In genomic region chr4:41930139-41930831, GRCh38 we compare ENCODE assay signal across 1 cellular context.
A peak's percentile ranks its signal among the peaks of the same experiment; 100 is the strongest.
TF ChIP-seq lines count a peak whose summit lies in the region.

No MANE protein-coding gene starts in this region.

TF ChIP-seq in HepG2, 621 proteins besides CTCF, POLR2A, EP300 and RAD21:
- peak; percentile 6; the same call in 1 of the 2 replicates for TF ChIP-seq ARID5B (CRISPR knock-in tag; IDR thresholded peaks at IDR 0.05)
- peak; percentile 66 for TF ChIP-seq NFYB (CRISPR knock-in tag; IDR thresholded peaks at IDR 0.05)
- TF ChIP-seq NFRKB (IDR thresholded peaks at IDR 0.05), result no peak
- 0 out of 2 replicates have a peak, but pooled peaks have one; percentile 12 for TF ChIP-seq SAP130 (CRISPR knock-in tag; IDR thresholded peaks at IDR 0.05; ENCODE audit: low read depth)
- 0 out of 2 replicates have a peak, but pooled peaks have one; percentile 20 for TF ChIP-seq ZMYM4 (CRISPR knock-in tag; IDR thresholded peaks at IDR 0.05)
- TF ChIP-seq HOXA3 (CRISPR knock-in tag; IDR thresholded peaks at IDR 0.05), result peak; percentile 15; the same call in 1 of the 2 replicates
- 0 out of 2 replicates have a peak, but pooled peaks have one; percentile 21 for TF ChIP-seq RARA (CRISPR knock-in tag; IDR thresholded peaks at IDR 0.05)
- TF ChIP-seq ZNF253 (CRISPR knock-in tag; IDR thresholded peaks at IDR 0.05; ENCODE audit: borderline replicate concordance), result no peak
- TF ChIP-seq LCORL (IDR thresholded peaks at IDR 0.05), result no peak
- 0 out of 2 replicates have a peak, but pooled peaks have one; percentile 30 for TF ChIP-seq LCORL (CRISPR knock-in tag; IDR thresholded peaks at IDR 0.05)
- peak; percentile 62 for TF ChIP-seq HNF4A (CRISPR knock-in tag; IDR thresholded peaks at IDR 0.05)
- TF ChIP-seq CEBPB (IDR thresholded peaks at IDR 0.05; ENCODE audit: borderline replicate concordance, low read depth, low read length), result 0 out of 2 replicates have a peak, but pooled peaks have one; percentile 2
- TF ChIP-seq NR2F6 (IDR thresholded peaks at IDR 0.05), result peak; percentile 68
- no peak for TF ChIP-seq NR2F6 (CRISPR knock-in tag; IDR thresholded peaks at IDR 0.05)
- no peak for TF ChIP-seq HMGA1 (CRISPR knock-in tag; conservative IDR thresholded peaks at IDR 0.05)
- peak; percentile 43 to 57; a peak in 1 of 4 replicates for TF ChIP-seq NR2F1 (CRISPR knock-in tag; IDR thresholded peaks at IDR 0.05)
- peak; percentile 62 for TF ChIP-seq PAXIP1 (CRISPR knock-in tag; conservative IDR thresholded peaks at IDR 0.05)
- TF ChIP-seq HNF4G (IDR thresholded peaks at IDR 0.05; ENCODE audit: borderline replicate concordance, low read depth, low read length), result peak; percentile 34; the same call in 1 of the 2 replicates
- TF ChIP-seq HNF4G (CRISPR knock-in tag; IDR thresholded peaks at IDR 0.05; ENCODE audit: borderline replicate concordance, low read depth), result no peak
- peak; percentile 39; the same call in 1 of the 2 replicates for TF ChIP-seq KAT8 (CRISPR knock-in tag; IDR thresholded peaks at IDR 0.05)
- TF ChIP-seq NFYC (CRISPR knock-in tag; IDR thresholded peaks at IDR 0.05), result peak; percentile 57
- TF ChIP-seq CHD2 (IDR thresholded peaks at IDR 0.05; ENCODE audit: low read depth, low read length), result no peak
- TF ChIP-seq CBFB (CRISPR knock-in tag; IDR thresholded peaks at IDR 0.05), result no peak
- 0 out of 2 replicates have a peak, but pooled peaks have one; percentile 29 for TF ChIP-seq MED1 (CRISPR knock-in tag; IDR thresholded peaks at IDR 0.05)
- TF ChIP-seq REPIN1 (CRISPR knock-in tag; IDR thresholded peaks at IDR 0.05; ENCODE audit: borderline replicate concordance, low read depth), result 0 out of 2 replicates have a peak, but pooled peaks have one; percentile 24
- TF ChIP-seq KLF15 (CRISPR knock-in tag; IDR thresholded peaks at IDR 0.05; ENCODE audit: borderline replicate concordance), result no peak
- TF ChIP-seq THAP11 (CRISPR knock-in tag; IDR thresholded peaks at IDR 0.05), result peak; percentile 22; the same call in 1 of the 2 replicates
- TF ChIP-seq HOXA9 (CRISPR knock-in tag; IDR thresholded peaks at IDR 0.05; ENCODE audit: borderline replicate concordance), result no peak
- TF ChIP-seq SMAD3 (CRISPR knock-in tag; IDR thresholded peaks at IDR 0.05), result no peak
- no peak for TF ChIP-seq GMEB1 (CRISPR knock-in tag; IDR thresholded peaks at IDR 0.05; ENCODE audit: borderline replicate concordance)
- no peak for TF ChIP-seq ZMYM3 (CRISPR knock-in tag; IDR thresholded peaks at IDR 0.05)
